ENCODE assay signal across 6 cellular contexts in genomic region chr20:56178219-56178618, GRCh38.
"Had no signal": no experiment of that assay in that cellular context is flagged by ENCODE, and none has a peak within 500 bp of the region (broad histone marks: within the 10 kb centered on the region; RNA-seq: fewer than 3 reads in every experiment).

No MANE protein-coding gene starts in this region.

- H3K27ac ChIP-seq: GM23248, HL-60 had no signal

- H3K4me1 ChIP-seq: HAP-1 had no signal

- H3K9ac ChIP-seq: GM23248 had no signal

- H3K36me3 ChIP-seq: HAP-1 had no signal

- DNase-seq: GM23248, GOT3, H7, HFFc6 had no signal

- H3K4me3 ChIP-seq: GM23248, HAP-1 had no signal
